ENCODE assay signal across 9 cellular contexts in the genomic region with DNA sequence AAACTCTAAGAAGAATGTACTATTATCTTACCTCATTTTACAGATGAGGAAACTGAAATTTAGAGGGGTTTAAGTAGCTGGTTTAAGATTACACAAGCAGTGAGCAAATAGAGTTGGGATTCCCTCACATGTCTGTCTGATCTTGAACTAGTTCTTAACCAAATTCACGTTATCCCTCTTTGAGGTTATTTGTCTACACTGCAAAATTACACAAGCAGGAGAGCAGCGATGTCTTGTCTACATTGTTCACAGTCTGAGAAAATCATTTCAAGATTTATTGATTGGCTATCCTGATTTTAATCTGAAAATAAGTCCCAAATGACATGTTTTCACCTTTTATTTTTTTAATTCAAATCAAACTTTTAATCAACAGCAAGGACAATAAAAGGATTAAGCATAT. TPM values are rescaled to one million over a fixed set of nuclear protein-coding genes. Genes with fewer than 3 reads are reported as not detected.
"Had no signal": no experiment of that assay in that cellular context is flagged by ENCODE, and none has a peak within 500 bp of the region (broad histone marks: within the 10 kb centered on the region; RNA-seq: fewer than 3 reads in every experiment).

No MANE protein-coding gene starts in this region.

- H3K9me3 Mint-ChIP-seq: GM23338, HFFc6 had no signal

- H3K9me3 ChIP-seq: HAP-1 had no signal

- H3K36me3 ChIP-seq: HAP-1 had no signal

- H3K4me1 ChIP-seq: HAP-1 had no signal

- H3K4me3 ChIP-seq: GM23338, HAP-1, K562 had no signal

- H3K4me3 Mint-ChIP-seq: GM23338, HFFc6 had no signal

- H3K4me2 ChIP-seq: GM23338 had no signal

- H3K27ac Mint-ChIP-seq: GM23338, HFFc6 had no signal

- ATAC-seq: HCT116, K562 had no signal

- DNase-seq: H7, KG1 had no signal

- FAIRE-seq: H1, K562 had no signal

- H3K27ac ChIP-seq: HL-60 had no signal

RNA-seq across cellular contexts. Expression of gene SOX9, which starts 56.9 kb away (rescaled TPM):
- polyA plus RNA-seq: K562 had no signal
